8 cellular contexts compared by ENCODE assay signal in the genomic region with DNA sequence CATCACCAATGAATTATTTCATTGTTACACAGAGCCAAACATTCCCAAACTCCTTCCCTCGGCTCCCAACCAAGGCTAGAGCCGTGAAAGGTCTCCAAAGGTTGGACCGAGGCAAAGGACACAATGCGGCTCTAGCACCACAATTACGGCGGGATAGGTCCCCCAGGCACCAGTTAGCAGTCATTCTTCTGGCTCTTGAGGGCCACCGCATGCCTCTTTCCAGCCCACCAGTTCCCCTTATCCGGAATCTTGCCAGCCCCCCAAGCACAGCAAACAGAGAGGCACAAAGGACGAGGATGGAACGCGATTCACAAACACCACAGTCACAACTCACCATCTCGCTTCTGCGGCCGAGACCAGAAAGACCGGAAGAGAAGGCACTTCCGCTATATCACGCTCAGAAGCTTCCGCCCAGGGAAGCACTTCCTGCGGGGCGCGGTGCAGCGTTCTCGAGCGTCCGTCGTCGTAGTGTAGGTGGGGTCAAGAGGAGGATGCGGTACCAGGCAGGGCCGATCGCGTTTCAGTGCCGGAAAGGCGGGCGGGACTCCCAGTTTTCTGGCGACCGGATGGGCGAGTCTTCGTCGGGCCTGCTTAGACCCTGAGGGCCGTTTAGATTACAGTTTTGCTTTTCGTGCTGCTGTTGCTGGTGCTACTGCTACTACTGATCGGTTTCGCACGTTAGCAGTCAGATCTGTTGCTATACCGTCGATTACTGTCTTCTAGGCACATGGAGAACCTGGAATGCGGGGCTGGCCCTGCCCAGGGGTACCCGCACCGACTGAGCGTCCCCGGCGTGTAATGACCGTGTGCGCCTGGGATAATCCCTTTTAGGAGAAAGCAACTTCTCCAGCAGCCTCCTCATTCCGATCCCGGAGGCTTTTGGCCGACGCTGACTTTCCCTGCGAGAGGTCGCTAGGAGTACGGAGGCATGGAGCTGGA. TPM values are rescaled to one million over a fixed set of nuclear protein-coding genes. Genes with fewer than 3 reads are reported as not detected.
DNase-seq lines count a peak whose midpoint lies in the region; ATAC-seq and TF ChIP-seq lines count a peak whose summit lies in the region.

A gene (minus strand): TSS at position 374 of the 939 bp plus-strand sequence. CDS start 37 bp downstream, at position 337.

- peak within 1 kb of the TSS; percentile 76 to 98 (median 97) for H3K4me3 ChIP-seq in liver (ENCODE audit: low read depth in 1 of 3, low read length in 3 of 3)

- H3K9ac ChIP-seq in liver (ENCODE audit: low read depth in 1 of 2, low read length in 2 of 2) = peak within 1 kb of the TSS; percentile 81 to 98

- H3K4me1 Mint-ChIP-seq in CD14-positive monocyte = peaks cover 44% of the 10 kb centered on the region

- H3K4me1 ChIP-seq in liver (ENCODE audit: control insufficient read depth in 4 of 4, insufficient read depth in 4 of 4, low read length in 3 of 4) = peaks cover 0 to 20% (median 10%) of the 10 kb centered on the region in 4 donors

- TF ChIP-seq RAD21 in liver (IDR thresholded peaks at IDR 0.05) = peak; percentile 44 to 52

- DNase-seq in CD14-positive monocyte (ENCODE audit: low spot score) (peak; percentile 94), NCI-H82 (lab: John Stamatoyannopoulos, UW) (peak; percentile 97), dermis microvascular lymphatic vessel endothelial cell (ENCODE audit: low read depth in 2 of 2) (peak; percentile 91 to 97)
- peak; percentile 90 to 94 for DNase-seq in activated CD4-positive, alpha-beta T cell treated with anti-CD3 and anti-CD28 coated beads, Interleukin-2, amount 50 U/mL, for 48 hours
- peak; percentile 94 for DNase-seq in stimulated activated CD4-positive, alpha-beta T cell treated with anti-CD3 and anti-CD28 coated beads, Interleukin-4, amount 100 ng/mL, for 24 hours

- peaks cover 0 to 2% (median 0%) of the 10 kb centered on the region in 3 donors for H3K27me3 Mint-ChIP-seq in CD14-positive monocyte (ENCODE audit: low read depth in 3 of 3)

- H3K9me3 ChIP-seq in liver (ENCODE audit: control insufficient read depth in 4 of 4, low read length in 3 of 4) = no peaks in the 10 kb centered on the region

- H3K36me3 ChIP-seq in liver (ENCODE audit: control insufficient read depth in 4 of 4, insufficient read depth in 3 of 4, low read depth in 1 of 4, low read length in 3 of 4) = peaks cover 10 to 36% (median 30%) of the 10 kb centered on the region in 4 donors

- no peaks in the 10 kb centered on the region for H3K27me3 ChIP-seq in liver (ENCODE audit: control insufficient read depth in 4 of 4, insufficient read depth in 4 of 4, low read length in 3 of 4)

- peaks cover 39 to 41% of the 10 kb centered on the region in 2 donors for H3K36me3 Mint-ChIP-seq in CD14-positive monocyte

- H3K4me3 Mint-ChIP-seq in CD14-positive monocyte = peak within 1 kb of the TSS; percentile 95 to 99

- TF ChIP-seq CTCF in CD14-positive monocyte (IDR thresholded peaks at IDR 0.05) = no peak
- TF ChIP-seq CTCF in liver (IDR thresholded peaks at IDR 0.05; ENCODE audit: low read depth, low read length, missing input control) = no peak

- intact Hi-C loops in CD14-positive monocyte (cut with micrococcal nuclease) = loop anchor here in 1 of 2 donors (10.0 kb wide), 2 partner anchors 80 to 1070 kb away; a partner anchor contains a TSS

- H3K27ac ChIP-seq in liver (ENCODE audit: low read depth in 1 of 2, low read length in 2 of 2) = peak within 1 kb of the TSS; percentile 90 to 91

- peaks cover 0 to 3% (median 0%) of the 10 kb centered on the region in 7 donors for H3K9me3 Mint-ChIP-seq in CD14-positive monocyte

- WGBS in liver = 4% methylated on average over 61 of the region's 61 CpGs

- peak; percentile 97 for ATAC-seq in GM19397 (IDR thresholded peaks at IDR 0.05; ENCODE audit: unreplicated experiment)
- ATAC-seq in HG03571 (IDR thresholded peaks at IDR 0.05; ENCODE audit: unreplicated experiment) = peak; percentile 96

- peak within 1 kb of the TSS; percentile 96 to 99 (median 97) for H3K27ac Mint-ChIP-seq in CD14-positive monocyte

TF ChIP-seq in liver, 16 proteins besides CTCF, POLR2A, EP300 and RAD21:
- TF ChIP-seq EGR1 (IDR thresholded peaks at IDR 0.05; ENCODE audit: low read depth in 2 of 2) (peak; percentile 84 to 89), JUND (IDR thresholded peaks at IDR 0.05) (no peak), GABPA (IDR thresholded peaks at IDR 0.05 in 1 of 2, conservative IDR thresholded peaks at IDR 0.05 in 1 of 2) (peak; percentile 98 to 100), FOXA1 (IDR thresholded peaks at IDR 0.05) (no peak), TAF1 (conservative IDR thresholded peaks at IDR 0.05) (peak; percentile 90), SP1 (IDR thresholded peaks at IDR 0.05) (peak; percentile 83), HNF4G (IDR thresholded peaks at IDR 0.05) (no peak), NR2F2 (IDR thresholded peaks at IDR 0.05) (peak; percentile 92), HNF4A (conservative IDR thresholded peaks at IDR 0.05) (peak; percentile 28 to 33), FOXA2 (IDR thresholded peaks at IDR 0.05) (no peak), RXRA (IDR thresholded peaks at IDR 0.05) (peak; percentile 83 to 92), YY1 (IDR thresholded peaks at IDR 0.05) (peak; percentile 95)
- TF ChIP-seq, protein P1, sequence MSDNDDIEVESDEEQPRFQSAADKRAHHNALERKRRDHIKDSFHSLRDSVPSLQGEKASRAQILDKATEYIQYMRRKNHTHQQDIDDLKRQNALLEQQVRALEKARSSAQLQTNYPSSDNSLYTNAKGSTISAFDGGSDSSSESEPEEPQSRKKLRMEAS (IDR thresholded peaks at IDR 0.05) = peak; percentile 83
- TF ChIP-seq, protein P2, sequence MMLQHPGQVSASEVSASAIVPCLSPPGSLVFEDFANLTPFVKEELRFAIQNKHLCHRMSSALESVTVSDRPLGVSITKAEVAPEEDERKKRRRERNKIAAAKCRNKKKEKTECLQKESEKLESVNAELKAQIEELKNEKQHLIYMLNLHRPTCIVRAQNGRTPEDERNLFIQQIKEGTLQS (IDR thresholded peaks at IDR 0.05) = no peak
- TF ChIP-seq, protein P3, sequence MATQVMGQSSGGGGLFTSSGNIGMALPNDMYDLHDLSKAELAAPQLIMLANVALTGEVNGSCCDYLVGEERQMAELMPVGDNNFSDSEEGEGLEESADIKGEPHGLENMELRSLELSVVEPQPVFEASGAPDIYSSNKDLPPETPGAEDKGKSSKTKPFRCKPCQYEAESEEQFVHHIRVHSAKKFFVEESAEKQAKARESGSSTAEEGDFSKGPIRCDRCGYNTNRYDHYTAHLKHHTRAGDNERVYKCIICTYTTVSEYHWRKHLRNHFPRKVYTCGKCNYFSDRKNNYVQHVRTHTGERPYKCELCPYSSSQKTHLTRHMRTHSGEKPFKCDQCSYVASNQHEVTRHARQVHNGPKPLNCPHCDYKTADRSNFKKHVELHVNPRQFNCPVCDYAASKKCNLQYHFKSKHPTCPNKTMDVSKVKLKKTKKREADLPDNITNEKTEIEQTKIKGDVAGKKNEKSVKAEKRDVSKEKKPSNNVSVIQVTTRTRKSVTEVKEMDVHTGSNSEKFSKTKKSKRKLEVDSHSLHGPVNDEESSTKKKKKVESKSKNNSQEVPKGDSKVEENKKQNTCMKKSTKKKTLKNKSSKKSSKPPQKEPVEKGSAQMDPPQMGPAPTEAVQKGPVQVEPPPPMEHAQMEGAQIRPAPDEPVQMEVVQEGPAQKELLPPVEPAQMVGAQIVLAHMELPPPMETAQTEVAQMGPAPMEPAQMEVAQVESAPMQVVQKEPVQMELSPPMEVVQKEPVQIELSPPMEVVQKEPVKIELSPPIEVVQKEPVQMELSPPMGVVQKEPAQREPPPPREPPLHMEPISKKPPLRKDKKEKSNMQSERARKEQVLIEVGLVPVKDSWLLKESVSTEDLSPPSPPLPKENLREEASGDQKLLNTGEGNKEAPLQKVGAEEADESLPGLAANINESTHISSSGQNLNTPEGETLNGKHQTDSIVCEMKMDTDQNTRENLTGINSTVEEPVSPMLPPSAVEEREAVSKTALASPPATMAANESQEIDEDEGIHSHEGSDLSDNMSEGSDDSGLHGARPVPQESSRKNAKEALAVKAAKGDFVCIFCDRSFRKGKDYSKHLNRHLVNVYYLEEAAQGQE (IDR thresholded peaks at IDR 0.05) = peak; percentile 89
- TF ChIP-seq, protein P4, sequence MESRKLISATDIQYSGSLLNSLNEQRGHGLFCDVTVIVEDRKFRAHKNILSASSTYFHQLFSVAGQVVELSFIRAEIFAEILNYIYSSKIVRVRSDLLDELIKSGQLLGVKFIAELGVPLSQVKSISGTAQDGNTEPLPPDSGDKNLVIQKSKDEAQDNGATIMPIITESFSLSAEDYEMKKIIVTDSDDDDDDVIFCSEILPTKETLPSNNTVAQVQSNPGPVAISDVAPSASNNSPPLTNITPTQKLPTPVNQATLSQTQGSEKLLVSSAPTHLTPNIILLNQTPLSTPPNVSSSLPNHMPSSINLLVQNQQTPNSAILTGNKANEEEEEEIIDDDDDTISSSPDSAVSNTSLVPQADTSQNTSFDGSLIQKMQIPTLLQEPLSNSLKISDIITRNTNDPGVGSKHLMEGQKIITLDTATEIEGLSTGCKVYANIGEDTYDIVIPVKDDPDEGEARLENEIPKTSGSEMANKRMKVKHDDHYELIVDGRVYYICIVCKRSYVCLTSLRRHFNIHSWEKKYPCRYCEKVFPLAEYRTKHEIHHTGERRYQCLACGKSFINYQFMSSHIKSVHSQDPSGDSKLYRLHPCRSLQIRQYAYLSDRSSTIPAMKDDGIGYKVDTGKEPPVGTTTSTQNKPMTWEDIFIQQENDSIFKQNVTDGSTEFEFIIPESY (IDR thresholded peaks at IDR 0.05) = peak; percentile 72

RNA-seq across cellular contexts. Expression of the gene that starts here (rescaled TPM):
- polyA plus RNA-seq in CD14-positive monocyte (100 to 1,000 TPM; 738 to 813 TPM), liver (100 to 1,000 TPM; 479 to 965 TPM)
- total RNA-seq in dermis microvascular lymphatic vessel endothelial cell (1,577 and 2,023 TPM in 2 replicates), liver (1,000 to 10,000 TPM in 1 of 2 donors, 10 to 100 TPM in 1; 40.5 to 1,326 TPM)

Comparison
In these comparisons a context has a peak if more than half of its experiments do, and no peak if none do; other contexts are left out.
1. Peak in every context shown above with its lines: DNase-seq, ATAC-seq, H3K4me3 ChIP-seq and H3K27ac ChIP-seq.